8 cellular contexts compared by ENCODE assay signal in genomic region chr1:246784621-246785535, GRCh38.
DNase-seq lines count a peak whose midpoint lies in the region; ATAC-seq and TF ChIP-seq lines count a peak whose summit lies in the region.

No MANE protein-coding gene starts in this region.

- H4K20me1 ChIP-seq in BLaER1 (no peaks in the 10 kb centered on the region), MM.1S (ENCODE audit: insufficient read depth, low read length) (no peaks in the 10 kb centered on the region)

- no peaks in the 10 kb centered on the region for H3K9me2 ChIP-seq in MM.1S (replicated peaks; ENCODE audit: insufficient read depth, low read length)

- TF ChIP-seq CTCF in MM.1S (IDR thresholded peaks at IDR 0.05; ENCODE audit: low read length), result no peak

- H3K4me1 ChIP-seq in BLaER1 (peaks cover 99% of the 10 kb centered on the region), MM.1S (ENCODE audit: low read length) (no peaks in the 10 kb centered on the region)

- ATAC-seq in GM19463 (IDR thresholded peaks at IDR 0.05; ENCODE audit: unreplicated experiment) (peak; percentile 58), HG03280 (IDR thresholded peaks at IDR 0.05; ENCODE audit: unreplicated experiment) (no peak)

- peak overlapping the region; percentile 61 for H3K4me3 ChIP-seq in BLaER1
- H3K4me3 ChIP-seq in MM.1S (ENCODE audit: low read length), result no peak overlapping the region

- H3K79me2 ChIP-seq in MM.1S (ENCODE audit: low read length), result no peaks in the 10 kb centered on the region

- H3K9ac ChIP-seq in BLaER1, result peak overlapping the region; percentile 74
- H3K9ac ChIP-seq in MM.1S (ENCODE audit: low read length), result no peak overlapping the region

- peak overlapping the region; percentile 91 for H3K27ac ChIP-seq in BLaER1
- no peak overlapping the region for H3K27ac ChIP-seq in MM.1S (ENCODE audit: low read length)

- peaks cover 16% of the 10 kb centered on the region for H3K36me3 ChIP-seq in BLaER1
- no peaks in the 10 kb centered on the region for H3K36me3 ChIP-seq in MM.1S (replicated peaks; ENCODE audit: insufficient read depth, low read length)

- DNase-seq in RPMI7951 (ENCODE audit: low read depth) (peak; percentile 32), glomerular endothelial cell (ENCODE audit: extremely low read depth, low read depth, low spot score) (peak; percentile 52), MM.1S (no peak), mesenteric fat pad (ENCODE audit: low spot score) (no peak), HPDE6-E6E7 (ENCODE audit: extremely low spot score) (no peak)

- no peaks in the 10 kb centered on the region for H3F3A ChIP-seq in MM.1S (ENCODE audit: insufficient read depth, low read length)

- no peaks in the 10 kb centered on the region for H3K27me3 ChIP-seq in BLaER1
- no peaks in the 10 kb centered on the region for H3K27me3 ChIP-seq in MM.1S (replicated peaks; ENCODE audit: insufficient read depth, low read length)

- H3K9me3 ChIP-seq in BLaER1, result no peaks in the 10 kb centered on the region
- no peaks in the 10 kb centered on the region for H3K9me3 ChIP-seq in MM.1S (replicated peaks; ENCODE audit: insufficient read depth, low read length)

- H2AFZ ChIP-seq in MM.1S (ENCODE audit: low read length), result no peak overlapping the region

- H3K4me2 ChIP-seq in BLaER1 (peak overlapping the region; percentile 93), MM.1S (ENCODE audit: low read depth, low read length) (no peak overlapping the region)

Comparison
In these comparisons a context has a peak if more than half of its experiments do, and no peak if none do; other contexts are left out.
1. DNase-seq: peak in RPMI7951 (single experiment) and glomerular endothelial cell (single experiment); none in MM.1S (single experiment), mesenteric fat pad (single experiment) and HPDE6-E6E7 (single experiment).